Comparison of ENCODE assay signal across 11 cellular contexts in genomic region chr2:121595012-121595891, GRCh38. TPM values are rescaled to one million over a fixed set of nuclear protein-coding genes. Genes with fewer than 3 reads are reported as not detected.
DNase-seq lines count a peak whose midpoint lies in the region; ATAC-seq, FAIRE-seq and TF ChIP-seq lines count a peak whose summit lies in the region.
"Had no signal": no experiment of that assay in that cellular context is flagged by ENCODE, and none has a peak within 500 bp of the region (broad histone marks: within the 10 kb centered on the region; RNA-seq: fewer than 3 reads in every experiment).

No MANE protein-coding gene starts in this region.

- peaks cover 36% of the 10 kb centered on the region for H3K4me1 Mint-ChIP-seq in nephron

- peak overlapping the region; percentile 58 to 88 (median 85) for H3K27ac Mint-ChIP-seq in nephron

- H3K27me3 Mint-ChIP-seq in nephron (ENCODE audit: low read depth): no peaks in the 10 kb centered on the region

- H3K4me1 ChIP-seq in adrenal gland (replicated peaks in 1 of 2): peaks cover 5 to 48% of the 10 kb centered on the region in 2 donors

- H3K27ac ChIP-seq in adrenal gland: peak overlapping the region in 4 of 5 donors; percentile 24 to 80 (median 68)

- H3K9me3 Mint-ChIP-seq in nephron: no peaks in the 10 kb centered on the region

- H3K27me3 ChIP-seq in adrenal gland: no peaks in the 10 kb centered on the region

- TF ChIP-seq POLR2A in adrenal gland (IDR thresholded peaks at IDR 0.05): no peak

- no peaks in the 10 kb centered on the region for H3K9me3 ChIP-seq in adrenal gland (replicated peaks in 1 of 3)

- intact Hi-C loops in adrenal gland (cut with DNase I): loop anchor here in 1 of 2 donors (10.0 kb wide), 1 partner anchor 120 kb away; no protein-coding TSS in a partner anchor

- 47 to 61% (median 52%) methylated on average over 6 of the region's 6 CpGs for WGBS in adrenal gland, 4 donors

- ATAC-seq in HG03196 (IDR thresholded peaks at IDR 0.05; ENCODE audit: unreplicated experiment): peak; percentile 41
- no peak for ATAC-seq in GM18873 (IDR thresholded peaks at IDR 0.05; ENCODE audit: low FRiP score, unreplicated experiment)

- H3K36me3 Mint-ChIP-seq in nephron (ENCODE audit: low read depth): peaks cover 16% of the 10 kb centered on the region

- H3K4me3 ChIP-seq in adrenal gland: no peak overlapping the region
- H3K4me3 ChIP-seq: skin epidermis had no signal

- peak; percentile 67 for FAIRE-seq in GM18507 (lab: Jason Lieb, UNC)

- DNase-seq in GM18507 (ENCODE audit: extremely low spot score, insufficient read length, low read depth) (no peak), adrenal gland (no peak), NCI-H1436 treated with DMSO at 0.1 percent for 48 hours (lab: John Stamatoyannopoulos, UW) (no peak), T-helper 9 cell (no peak)
- DNase-seq in stimulated activated CD8-positive, alpha-beta memory T cell treated with anti-CD3 and anti-CD28 coated beads, Interleukin-4, amount 100 ng/mL, for 48 hours: no peak
- DNase-seq: activated CD4-positive, CD25-positive, alpha-beta regulatory T cell treated with anti-CD3 and anti-CD28 coated beads, Interleukin-2, amount 50 U/mL, for 72 hours; NCI-H748 treated with DMSO at 0.1 percent for 48 hours had no signal

- no peaks in the 10 kb centered on the region for H3K36me3 ChIP-seq in adrenal gland (replicated peaks in 1 of 2)

- no peak for TF ChIP-seq CTCF in adrenal gland (IDR thresholded peaks at IDR 0.05)
- no peak for TF ChIP-seq CTCF in nephron (IDR thresholded peaks at IDR 0.05; ENCODE audit: unreplicated experiment in 3 of 3)

- peak overlapping the region in 1 of 3 experiments; percentile 57 for H3K4me3 Mint-ChIP-seq in nephron

RNA-seq across cellular contexts. Expression of gene CLASP1, which starts 54.0 kb away (rescaled TPM):
- 10 to 100 TPM; 38.4 to 65.5 (median 54.1) TPM for total RNA-seq in adrenal gland
- 10 to 100 TPM; 14.9 to 24.3 (median 17.9) TPM for polyA plus RNA-seq in adrenal gland
